Comparison of ENCODE assay signal across 10 cellular contexts in genomic region chr1:248488289-248488688, GRCh38. TPM values are rescaled to one million over a fixed set of nuclear protein-coding genes. Genes with fewer than 3 reads are reported as not detected.
"Had no signal": no experiment of that assay in that cellular context is flagged by ENCODE, and none has a peak within 500 bp of the region (broad histone marks: within the 10 kb centered on the region; RNA-seq: fewer than 3 reads in every experiment).

TSS of gene OR2T5 (plus strand) at chr1:248488589. CDS start at chr1:248488589, 0 bp downstream.

RNA-seq across cellular contexts. Expression of gene OR2T5, which starts in this region (rescaled TPM):
- polyA plus RNA-seq: naive thymus-derived CD8-positive, alpha-beta T cell; neural cell; ovary; pancreas; psoas muscle; right cardiac atrium; sigmoid colon; small intestine; smooth muscle cell; spleen had no signal
